Comparison of ENCODE assay signal across 18 cellular contexts in the genomic region with DNA sequence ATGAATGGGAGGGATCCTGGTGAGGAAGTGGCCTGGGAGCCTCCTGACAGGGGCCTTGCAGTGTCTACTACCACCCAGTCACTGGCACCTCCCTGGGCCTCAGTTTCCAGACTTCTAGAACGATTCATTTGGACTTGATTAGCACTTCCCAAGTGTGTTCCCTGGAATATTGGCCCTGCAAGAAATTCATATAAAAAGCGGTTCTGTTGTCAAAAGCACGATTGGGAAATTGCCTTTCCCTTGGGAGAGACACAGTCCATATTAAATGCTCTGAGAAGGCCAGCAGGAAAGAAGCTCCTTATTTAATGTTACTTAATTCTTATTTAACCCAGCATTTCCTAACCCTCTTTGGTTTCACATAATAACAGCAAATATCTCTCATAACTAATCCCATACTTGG.
A peak's percentile ranks its signal among the peaks of the same experiment; 100 is the strongest.
DNase-seq lines count a peak whose midpoint lies in the region; ATAC-seq and TF ChIP-seq lines count a peak whose summit lies in the region.
"Had no signal": no experiment of that assay in that cellular context is flagged by ENCODE, and none has a peak within 500 bp of the region (broad histone marks: within the 10 kb centered on the region; RNA-seq: fewer than 3 reads in every experiment).

No MANE protein-coding gene starts in this region.

- in situ Hi-C loops in gastrocnemius medialis (cut with MboI; ENCODE audit: low sequenced_read_pairs in 4 of 4) = loop anchor here (25.0 kb wide), 2 partner anchors 548 to 823 kb away; partner anchors contain the start of gene IGF1 (in 3 of the 4)

- CTCF ChIA-PET in CD4-positive, alpha-beta memory T cell (lab: Charles Lee; ENCODE audit: partially characterized antibody) = interaction anchor here (0.5 to 7.1 kb wide), 7 partner anchors 11 to 546 kb away, joined by 3 to 56 read pairs (median 5); no protein-coding TSS in a partner anchor

- no peaks in the 10 kb centered on the region for H3K9me3 ChIP-seq in left ventricle myocardium inferior (replicated peaks)
- H3K9me3 ChIP-seq in gastrocnemius medialis = no peaks in the 10 kb centered on the region
- no peaks in the 10 kb centered on the region for H3K9me3 ChIP-seq in vagina
- no peaks in the 10 kb centered on the region for H3K9me3 ChIP-seq in CD4-positive, alpha-beta memory T cell (ENCODE audit: control insufficient read depth in 1 of 2, low read length in 2 of 2)
- H3K9me3 ChIP-seq: esophagus squamous epithelium, sigmoid colon had no signal

- H3K27ac ChIP-seq in left ventricle myocardium inferior (replicated peaks) (peak overlapping the region; percentile 71), gastrocnemius medialis (peak overlapping the region; percentile 29 to 71 (median 48)), vagina (peak overlapping the region; percentile 64)
- no peak overlapping the region for H3K27ac ChIP-seq in CD4-positive, alpha-beta memory T cell (ENCODE audit: low read depth, low read length)
- H3K27ac ChIP-seq: C4-2B had no signal

- H3K4me1 ChIP-seq in left ventricle myocardium inferior (peaks cover 4% of the 10 kb centered on the region), gastrocnemius medialis (peaks cover 14 to 17% of the 10 kb centered on the region in 2 donors), vagina (peaks cover 23% of the 10 kb centered on the region)
- H3K4me1 ChIP-seq in CD4-positive, alpha-beta memory T cell (ENCODE audit: insufficient read depth, low read length) = no peaks in the 10 kb centered on the region

- no peak for TF ChIP-seq POLR2A in gastrocnemius medialis (IDR thresholded peaks at IDR 0.05)
- no peak for TF ChIP-seq POLR2A in vagina (IDR thresholded peaks at IDR 0.05)

- H3K27ac Mint-ChIP-seq in CD4-positive, alpha-beta memory T cell = no peak overlapping the region
- no peak overlapping the region for H3K27ac Mint-ChIP-seq in activated naive CD4-positive, alpha-beta T cell treated with anti-CD3 and anti-CD28 coated beads, Interleukin-2, amount 50 U/mL, for 72 hours
- H3K27ac Mint-ChIP-seq: activated CD4-positive, alpha-beta T cell treated with anti-CD3 and anti-CD28 coated beads, Interleukin-2, amount 10 ng/mL, durations not matched to agents 7 days and 5 days; progenitor cell of endocrine pancreas had no signal

- H3K27me3 ChIP-seq in left ventricle myocardium inferior (ENCODE audit: low read depth) (peaks cover 18% of the 10 kb centered on the region), gastrocnemius medialis (no peaks in the 10 kb centered on the region), vagina (no peaks in the 10 kb centered on the region)
- no peaks in the 10 kb centered on the region for H3K27me3 ChIP-seq in CD4-positive, alpha-beta memory T cell (ENCODE audit: insufficient read depth, low read length)
- H3K27me3 ChIP-seq: esophagus squamous epithelium, sigmoid colon had no signal

- peaks cover 0 to 2% (median 0%) of the 10 kb centered on the region in 4 donors for H3K4me1 Mint-ChIP-seq in CD4-positive, alpha-beta memory T cell
- H3K4me1 Mint-ChIP-seq: central memory CD8-positive, alpha-beta T cell had no signal

- H3K4me3 ChIP-seq in left ventricle myocardium inferior (no peak overlapping the region), gastrocnemius medialis (no peak overlapping the region), vagina (no peak overlapping the region)
- no peak overlapping the region for H3K4me3 ChIP-seq in CD4-positive, alpha-beta memory T cell (ENCODE audit: low read length in 2 of 2)
- H3K4me3 ChIP-seq: esophagus squamous epithelium, sigmoid colon had no signal

- ATAC-seq in Right ventricle myocardium inferior (peak; percentile 21), gastrocnemius medialis (peak; percentile 22 to 36), left colon (no peak)
- ATAC-seq in activated naive CD4-positive, alpha-beta T cell treated with anti-CD3 and anti-CD28 coated beads, Interleukin-2, amount 50 U/mL, for 72 hours = no peak

- H3K36me3 ChIP-seq in left ventricle myocardium inferior (no peaks in the 10 kb centered on the region), gastrocnemius medialis (no peaks in the 10 kb centered on the region), vagina (no peaks in the 10 kb centered on the region)
- no peaks in the 10 kb centered on the region for H3K36me3 ChIP-seq in CD4-positive, alpha-beta memory T cell (ENCODE audit: insufficient read depth, low read length)
- H3K36me3 ChIP-seq: esophagus squamous epithelium, sigmoid colon had no signal

- H3K9me3 Mint-ChIP-seq in CD4-positive, alpha-beta memory T cell = no peaks in the 10 kb centered on the region
- H3K9me3 Mint-ChIP-seq in activated naive CD4-positive, alpha-beta T cell treated with anti-CD3 and anti-CD28 coated beads, Interleukin-2, amount 50 U/mL, for 72 hours = no peaks in the 10 kb centered on the region
- H3K9me3 Mint-ChIP-seq: activated CD4-positive, alpha-beta T cell treated with anti-CD3 and anti-CD28 coated beads, Interleukin-2, amount 10 ng/mL, durations not matched to agents 7 days and 5 days; central memory CD8-positive, alpha-beta T cell; naive B cell had no signal

- intact Hi-C loops in Right ventricle myocardium inferior (cut with DNase I) (loop anchor here (5.0 kb wide), 3 partner anchors 543 to 1608 kb away; partner anchors contain the start of gene IGF1), cardiac septum (cut with DNase I) (loop anchor here (5.0 kb wide), 1 partner anchor 543 kb away; the partner anchor contains the start of gene IGF1), left ventricle myocardium inferior (cut with micrococcal nuclease) (no loop called here), gastrocnemius medialis (cut with DNase I; ENCODE audit: low total_unique reads) (loop anchor here (5.0 to 10.0 kb wide), 3 partner anchors 543 to 763 kb away; partner anchors contain the start of gene IGF1), vagina (cut with DNase I) (loop anchor here (5.0 kb wide), 1 partner anchor 828 kb away; no protein-coding TSS in a partner anchor), left colon (cut with DNase I, micrococcal nuclease) (loop anchor here in 1 of 2 donors (10.0 kb wide), 1 partner anchor 125 kb away; the partner anchor contains the start of gene WASHC3)
- intact Hi-C loops in CD4-positive, alpha-beta memory T cell (cut with micrococcal nuclease) = loop anchor here (1.0 kb wide), 1 partner anchor 545 kb away; no protein-coding TSS in a partner anchor

- DNase-seq in Right ventricle myocardium inferior (ENCODE audit: missing footprints) (no peak), cardiac septum (ENCODE audit: low spot score) (no peak), left ventricle myocardium inferior (no peak), gastrocnemius medialis (peak; percentile 29 to 32), vagina (ENCODE audit: extremely low spot score in 2 of 2) (no peak), left colon (no peak)
- DNase-seq in CD4-positive, alpha-beta memory T cell = no peak
- no peak for DNase-seq in activated naive CD4-positive, alpha-beta T cell treated with anti-CD3 and anti-CD28 coated beads, Interleukin-2, amount 50 U/mL, for 72 hours (ENCODE audit: low spot score in 2 of 2)
- DNase-seq: 8988T, activated gamma-delta T cell, esophagus squamous epithelium, NCI-H1048 had no signal

- peaks cover 8% of the 10 kb centered on the region in 2 donors for H3K27me3 Mint-ChIP-seq in CD4-positive, alpha-beta memory T cell
- H3K27me3 Mint-ChIP-seq: naive B cell had no signal

- peak overlapping the region in 1 of 8 donors; percentile 2 for H3K4me3 Mint-ChIP-seq in CD4-positive, alpha-beta memory T cell
- H3K4me3 Mint-ChIP-seq: activated CD4-positive, alpha-beta T cell treated with anti-CD3 and anti-CD28 coated beads, Interleukin-2, amount 10 ng/mL, durations not matched to agents 7 days and 5 days; central memory CD8-positive, alpha-beta T cell; naive B cell had no signal

- POLR2A ChIA-PET in CD4-positive, alpha-beta memory T cell (lab: Charles Lee; ENCODE audit: partially characterized antibody) = no interaction called here

- H3K36me3 Mint-ChIP-seq in CD4-positive, alpha-beta memory T cell = no peaks in the 10 kb centered on the region
- no peaks in the 10 kb centered on the region for H3K36me3 Mint-ChIP-seq in activated naive CD4-positive, alpha-beta T cell treated with anti-CD3 and anti-CD28 coated beads, Interleukin-2, amount 50 U/mL, for 72 hours
- H3K36me3 Mint-ChIP-seq: naive B cell had no signal

- TF ChIP-seq CTCF in left ventricle myocardium inferior (IDR thresholded peaks at IDR 0.05; ENCODE audit: borderline replicate concordance) (no peak), gastrocnemius medialis (IDR thresholded peaks at IDR 0.05 in 4 of 5, conservative IDR thresholded peaks at IDR 0.05 in 1 of 5) (no peak), vagina (IDR thresholded peaks at IDR 0.05) (no peak)

Comparison
In these comparisons a context has a peak if more than half of its experiments do, and no peak if none do; other contexts are left out.
1. ATAC-seq: peak in Right ventricle myocardium inferior (single experiment) and gastrocnemius medialis (2 of 2); none in left colon (single experiment) and activated naive CD4-positive, alpha-beta T cell treated with anti-CD3 and anti-CD28 coated beads, Interleukin-2, amount 50 U/mL, for 72 hours (0 of 2).
2. DNase-seq: peak in gastrocnemius medialis (2 of 2); none in Right ventricle myocardium inferior (single experiment), cardiac septum (single experiment), left ventricle myocardium inferior (single experiment), vagina (0 of 2), CD4-positive, alpha-beta memory T cell (0 of 5), left colon (0 of 2) and activated naive CD4-positive, alpha-beta T cell treated with anti-CD3 and anti-CD28 coated beads, Interleukin-2, amount 50 U/mL, for 72 hours (0 of 2).